ENCODE assay signal across 31 cellular contexts in genomic region chr1:12654004-12654567, GRCh38. TPM values are rescaled to one million over a fixed set of nuclear protein-coding genes. Genes with fewer than 3 reads are reported as not detected.
DNase-seq lines count a peak whose midpoint lies in the region; ATAC-seq and TF ChIP-seq lines count a peak whose summit lies in the region.
"Had no signal": no experiment of that assay in that cellular context is flagged by ENCODE, and none has a peak within 500 bp of the region (broad histone marks: within the 10 kb centered on the region; RNA-seq: fewer than 3 reads in every experiment).

No MANE protein-coding gene starts in this region.

- no peak overlapping the region for H3K9ac ChIP-seq in neural progenitor cell

- H3F3A ChIP-seq in neural progenitor cell (ENCODE audit: low read depth) = no peaks in the 10 kb centered on the region

- peaks cover 4% of the 10 kb centered on the region for H3K4me1 Mint-ChIP-seq in neural progenitor cell

- no peak overlapping the region for H3K4me3 Mint-ChIP-seq in neural progenitor cell
- H3K4me3 Mint-ChIP-seq: activated CD4-positive, alpha-beta memory T cell treated with anti-CD3 and anti-CD28 coated beads, Interleukin-2, amount 10 ng/mL, durations not matched to agents 7 days and 5 days; activated naive CD4-positive, alpha-beta T cell treated with anti-CD3 and anti-CD28 coated beads, Interleukin-2, amount 10 ng/mL, durations not matched to agents 7 days and 5 days; mesothelial cell of epicardium; naive thymus-derived CD4-positive, alpha-beta T cell; T-cell had no signal

- peaks cover 10% of the 10 kb centered on the region for H3K27me3 Mint-ChIP-seq in neural progenitor cell (ENCODE audit: insufficient read depth, low read depth)

- H3K4me2 ChIP-seq in neural progenitor cell = no peak overlapping the region

- H3K9me3 Mint-ChIP-seq in neural progenitor cell = peaks cover 2% of the 10 kb centered on the region
- H3K9me3 Mint-ChIP-seq: activated CD4-positive, alpha-beta memory T cell treated with anti-CD3 and anti-CD28 coated beads, Interleukin-2, amount 10 ng/mL, durations not matched to agents 7 days and 5 days; activated naive CD4-positive, alpha-beta T cell treated with anti-CD3 and anti-CD28 coated beads, Interleukin-2, amount 10 ng/mL, durations not matched to agents 7 days and 5 days; T-cell had no signal

- no peaks in the 10 kb centered on the region for H3K36me3 ChIP-seq in neural progenitor cell
- H3K36me3 ChIP-seq: esophagus squamous epithelium, HAP-1, Peyer's patch, tibial nerve had no signal

- H3K27ac ChIP-seq in neural progenitor cell = no peak overlapping the region
- H3K27ac ChIP-seq: esophagus squamous epithelium, Peyer's patch, tibial nerve had no signal

- no peak overlapping the region for H3K27ac Mint-ChIP-seq in neural progenitor cell
- H3K27ac Mint-ChIP-seq: activated CD4-positive, alpha-beta memory T cell treated with anti-CD3 and anti-CD28 coated beads, Interleukin-2, amount 10 ng/mL, durations not matched to agents 7 days and 5 days; activated naive CD4-positive, alpha-beta T cell treated with anti-CD3 and anti-CD28 coated beads, Interleukin-2, amount 10 ng/mL, durations not matched to agents 7 days and 5 days; mesothelial cell of epicardium; naive thymus-derived CD4-positive, alpha-beta T cell; T-cell had no signal

- H3K4me1 ChIP-seq in neural progenitor cell = no peaks in the 10 kb centered on the region
- H3K4me1 ChIP-seq: HAP-1, Peyer's patch had no signal

- TF ChIP-seq CTCF in neural progenitor cell (IDR thresholded peaks at IDR 0.05) = no peak

- H3K79me2 ChIP-seq in neural progenitor cell (ENCODE audit: low read depth) = no peaks in the 10 kb centered on the region

- H3K4me3 ChIP-seq in neural progenitor cell = no peak overlapping the region
- H3K4me3 ChIP-seq: esophagus squamous epithelium, HAP-1, Peyer's patch, tibial nerve had no signal

- H3K27me3 ChIP-seq in neural progenitor cell = no peaks in the 10 kb centered on the region
- H3K27me3 ChIP-seq: Peyer's patch, tibial nerve had no signal

- no peaks in the 10 kb centered on the region for H3K9me3 ChIP-seq in neural progenitor cell (ENCODE audit: low read depth)
- H3K9me3 ChIP-seq: esophagus squamous epithelium, HAP-1, Peyer's patch, tibial nerve had no signal

- DNase-seq in DMS53 (lab: John Stamatoyannopoulos, UW) (peak; percentile 38), DMS53 treated with DMSO at 0.1 percent for 48 hours (lab: John Stamatoyannopoulos, UW; ENCODE audit: unreplicated experiment) (no peak), RPMI7951 (ENCODE audit: low read depth) (peak; percentile 46), dermis blood vessel endothelial cell (peak; percentile 41), neural progenitor cell (ENCODE audit: low spot score) (no peak), middle frontal gyrus (ENCODE audit: extremely low spot score, low spot score) (no peak)
- DNase-seq: 8988T; activated CD4-positive, alpha-beta memory T cell treated with anti-CD3 and anti-CD28 coated beads, Interleukin-2, amount 10 ng/mL, durations not matched to agents 7 days and 5 days; activated CD4-positive, alpha-beta T cell treated with anti-CD3 and anti-CD28 coated beads for 1 hour; activated CD8-positive, alpha-beta memory T cell treated with anti-CD3 and anti-CD28 coated beads, Interleukin-2, amount 50 U/mL, for 48 hours; activated naive CD4-positive, alpha-beta T cell treated with anti-CD3 and anti-CD28 coated beads, Interleukin-2, amount 10 ng/mL, durations not matched to agents 7 days and 5 days; cortex of kidney; esophagus squamous epithelium; naive thymus-derived CD4-positive, alpha-beta T cell; NCI-H1048; NCI-H1694 treated with DMSO at 0.1 percent for 48 hours; NCI-H524 treated with DMSO at 0.1 percent for 48 hours; NK-92 treated with Interleukin-12 subunit alpha and Interleukin-12 subunit beta, amount 100 ng/mL, for 24 hours; Peyer's patch; stimulated activated CD4-positive, alpha-beta T cell treated with anti-CD3 and anti-CD28 coated beads, Interleukin-2, amount 100 ng/mL, for 24 hours; T-cell had no signal

- H4K20me1 ChIP-seq in neural progenitor cell (ENCODE audit: low read depth) = no peaks in the 10 kb centered on the region

- peak overlapping the region; percentile 68 for H2AFZ ChIP-seq in neural progenitor cell (replicated peaks)

- H3K36me3 Mint-ChIP-seq in neural progenitor cell = no peaks in the 10 kb centered on the region
- H3K36me3 Mint-ChIP-seq: activated naive CD4-positive, alpha-beta T cell treated with anti-CD3 and anti-CD28 coated beads, Interleukin-2, amount 10 ng/mL, durations not matched to agents 7 days and 5 days; naive thymus-derived CD4-positive, alpha-beta T cell; T-cell had no signal

- ATAC-seq in HG02938 (IDR thresholded peaks at IDR 0.05; ENCODE audit: unreplicated experiment) (no peak), HG03565 (IDR thresholded peaks at IDR 0.05; ENCODE audit: unreplicated experiment) (no peak)
- ATAC-seq: naive thymus-derived CD4-positive, alpha-beta T cell; T-cell had no signal

RNA-seq across cellular contexts. Expression of gene AADACL4, which starts 10.2 kb away (rescaled TPM):
- total RNA-seq in RPMI7951 (2014; rRNA removed; shearing (Covaris generic)) = not detected in 2 replicates
- total RNA-seq in dermis blood vessel endothelial cell = not detected in 2 replicates
- not detected in 2 replicates for total RNA-seq in neural progenitor cell (ENCODE audit: low replicate concordance)
- total RNA-seq: activated CD4-positive, alpha-beta memory T cell treated with anti-CD3 and anti-CD28 coated beads, Interleukin-2, amount 10 ng/mL, durations not matched to agents 7 days and 5 days; cardiac septum; esophagus squamous epithelium; G401; LHCN-M2; liver; naive thymus-derived CD4-positive, alpha-beta T cell; Peyer's patch; renal cortical epithelial cell; T-cell; tibial nerve had no signal

RNA-seq across cellular contexts. Expression of gene DHRS3, which starts 36.1 kb away (rescaled TPM):
- 22.5 and 28.8 TPM in 2 replicates for total RNA-seq in RPMI7951 (2014; rRNA removed; shearing (Covaris generic))
- total RNA-seq in dermis blood vessel endothelial cell (57.1 and 121 TPM in 2 replicates), neural progenitor cell (ENCODE audit: low replicate concordance) (2.5 and 4.3 TPM in 2 replicates)

Comparison
In these comparisons a context has a peak if more than half of its experiments do, and no peak if none do; other contexts are left out.
1. DNase-seq: peak in DMS53 (single experiment), RPMI7951 (single experiment) and dermis blood vessel endothelial cell (single experiment); none in DMS53 treated with DMSO at 0.1 percent for 48 hours (single experiment), neural progenitor cell (single experiment) and middle frontal gyrus (single experiment).